In genomic region chr2:14199040-14199439, GRCh38 we compare ENCODE assay signal across 17 cellular contexts.
"Had no signal": no experiment of that assay in that cellular context is flagged by ENCODE, and none has a peak within 500 bp of the region (broad histone marks: within the 10 kb centered on the region; RNA-seq: fewer than 3 reads in every experiment).

No MANE protein-coding gene starts in this region.

- ATAC-seq: activated CD4-positive, alpha-beta T cell treated with anti-CD3 and anti-CD28 coated beads for 36 hours; activated CD8-positive, alpha-beta T cell treated with anti-CD3 and anti-CD28 coated beads for 36 hours; activated T-cell treated with anti-CD3 and anti-CD28 coated beads, Interleukin-2, amount 50 U/mL, for 4 hours; heart left ventricle; stimulated activated effector memory CD8-positive, alpha-beta T cell treated with anti-CD3 and anti-CD28 coated beads, Interleukin-12 subunit alpha, Interleukin-12 subunit beta, amount 100 ng/mL, for 72 hours had no signal

- FAIRE-seq: frontal cortex, islet of Langerhans had no signal

- H3K9me3 Mint-ChIP-seq: activated naive CD4-positive, alpha-beta T cell treated with anti-CD3 and anti-CD28 coated beads, Interleukin-2, amount 50 U/mL, for 24 hours; neural crest cell had no signal

- H3K4me3 ChIP-seq: adrenal gland, heart left ventricle, uterus had no signal

- DNase-seq: activated CD4-positive, alpha-beta T cell treated with anti-CD3 and anti-CD28 coated beads for 36 hours; activated CD8-positive, alpha-beta T cell treated with anti-CD3 and anti-CD28 coated beads for 36 hours; activated effector memory CD4-positive, alpha-beta T cell treated with anti-CD3 and anti-CD28 coated beads, Interleukin-2, amount 50 U/mL, for 16 hours; activated T-cell treated with anti-CD3 and anti-CD28 coated beads, Interleukin-2, amount 50 U/mL, for 4 hours; adrenal gland; cortex of kidney; effector CD4-positive, alpha-beta T cell; heart left ventricle; midbrain; uterus; WERI-Rb-1 had no signal

- H3K4me1 ChIP-seq: adrenal gland, heart left ventricle, uterus had no signal

- H3K36me3 Mint-ChIP-seq: activated naive CD4-positive, alpha-beta T cell treated with anti-CD3 and anti-CD28 coated beads, Interleukin-2, amount 50 U/mL, for 24 hours; stimulated activated effector memory CD8-positive, alpha-beta T cell treated with anti-CD3 and anti-CD28 coated beads, Interleukin-12 subunit alpha, Interleukin-12 subunit beta, amount 100 ng/mL, for 72 hours had no signal

- H3K9me3 ChIP-seq: adrenal gland, uterus had no signal

- H3K27ac ChIP-seq: adrenal gland, heart left ventricle, uterus, WERI-Rb-1 had no signal

- H3K27me3 Mint-ChIP-seq: activated CD4-positive, alpha-beta T cell treated with anti-CD3 and anti-CD28 coated beads for 36 hours; activated CD8-positive, alpha-beta T cell treated with anti-CD3 and anti-CD28 coated beads for 36 hours; activated naive CD4-positive, alpha-beta T cell treated with anti-CD3 and anti-CD28 coated beads, Interleukin-2, amount 50 U/mL, for 24 hours; central memory CD8-positive, alpha-beta T cell had no signal

- H3K36me3 ChIP-seq: adrenal gland, heart left ventricle, uterus, WERI-Rb-1 had no signal

- H3K27ac Mint-ChIP-seq: activated CD4-positive, alpha-beta T cell treated with anti-CD3 and anti-CD28 coated beads for 36 hours; activated CD8-positive, alpha-beta T cell treated with anti-CD3 and anti-CD28 coated beads for 36 hours; activated naive CD4-positive, alpha-beta T cell treated with anti-CD3 and anti-CD28 coated beads, Interleukin-2, amount 50 U/mL, for 24 hours; stimulated activated effector memory CD8-positive, alpha-beta T cell treated with anti-CD3 and anti-CD28 coated beads, Interleukin-12 subunit alpha, Interleukin-12 subunit beta, amount 100 ng/mL, for 72 hours had no signal

- H3K4me3 Mint-ChIP-seq: activated CD4-positive, alpha-beta T cell treated with anti-CD3 and anti-CD28 coated beads for 36 hours; activated CD8-positive, alpha-beta T cell treated with anti-CD3 and anti-CD28 coated beads for 36 hours; activated naive CD4-positive, alpha-beta T cell treated with anti-CD3 and anti-CD28 coated beads, Interleukin-2, amount 50 U/mL, for 24 hours; activated T-cell treated with anti-CD3 and anti-CD28 coated beads, Interleukin-2, amount 50 U/mL, for 4 hours; central memory CD8-positive, alpha-beta T cell; neural crest cell; stimulated activated effector memory CD8-positive, alpha-beta T cell treated with anti-CD3 and anti-CD28 coated beads, Interleukin-12 subunit alpha, Interleukin-12 subunit beta, amount 100 ng/mL, for 72 hours had no signal

- H3K4me1 Mint-ChIP-seq: activated CD4-positive, alpha-beta T cell treated with anti-CD3 and anti-CD28 coated beads for 36 hours; activated naive CD4-positive, alpha-beta T cell treated with anti-CD3 and anti-CD28 coated beads, Interleukin-2, amount 50 U/mL, for 24 hours; central memory CD8-positive, alpha-beta T cell; neural crest cell; stimulated activated effector memory CD8-positive, alpha-beta T cell treated with anti-CD3 and anti-CD28 coated beads, Interleukin-12 subunit alpha, Interleukin-12 subunit beta, amount 100 ng/mL, for 72 hours had no signal

- H3K27me3 ChIP-seq: adrenal gland, heart left ventricle, uterus had no signal
